In the genomic region with DNA sequence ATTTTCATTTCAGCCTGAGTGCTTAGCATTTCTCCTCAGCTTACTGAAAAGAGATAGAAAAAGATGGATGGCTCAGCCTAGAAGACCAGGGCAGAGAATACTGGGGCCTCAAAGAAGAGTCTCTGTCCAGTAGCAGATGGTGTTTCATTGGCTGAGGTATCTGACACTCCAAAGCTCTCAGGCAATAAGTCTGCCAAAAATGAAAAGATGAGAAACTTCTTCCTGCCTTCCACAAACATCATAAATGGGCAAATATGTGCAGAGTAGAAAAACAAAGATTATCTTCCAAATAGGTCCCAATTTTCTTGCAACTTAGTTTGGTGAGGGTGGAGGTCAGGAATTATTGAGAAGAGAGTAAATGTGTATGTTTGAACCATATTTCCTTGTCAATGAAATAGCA, we compare ENCODE assay signal across 22 cellular contexts.
DNase-seq lines count a peak whose midpoint lies in the region; ATAC-seq and TF ChIP-seq lines count a peak whose summit lies in the region.
"Had no signal": no experiment of that assay in that cellular context is flagged by ENCODE, and none has a peak within 500 bp of the region (broad histone marks: within the 10 kb centered on the region; RNA-seq: fewer than 3 reads in every experiment).

No MANE protein-coding gene starts in this region.

- no peaks in the 10 kb centered on the region for H3K27me3 Mint-ChIP-seq in stimulated activated naive B cell treated with anti-CD40 and anti-IgM and Interleukin-4, amounts not matched to agents 10 μg/mL and 1 μg/mL and 100 μg/mL, for 72 hours
- H3K27me3 Mint-ChIP-seq in H9 (ENCODE audit: low read depth), result peaks cover 5% of the 10 kb centered on the region; the same call in 1 of the 2 replicates
- H3K27me3 Mint-ChIP-seq: activated CD8-positive, alpha-beta T cell treated with anti-CD3 and anti-CD28 coated beads for 36 hours; stimulated activated naive CD8-positive, alpha-beta T cell treated with anti-CD3 and anti-CD28 coated beads, Interleukin-15, Interleukin-2, amounts not matched to agents 100 ng/mL and 50 ng/mL, for 24 hours had no signal

- no peak overlapping the region for H2AFZ ChIP-seq in H9 (ENCODE audit: low read length)
- H2AFZ ChIP-seq: parathyroid adenoma had no signal

- no peak overlapping the region for H3K9ac ChIP-seq in skeletal muscle satellite cell (ENCODE audit: low read depth, low read length)
- H3K9ac ChIP-seq in H9 (ENCODE audit: extremely low read depth, insufficient read length, low read length), result no peak overlapping the region
- H3K9ac ChIP-seq: BLaER1, parathyroid adenoma had no signal

- H3K27ac Mint-ChIP-seq in stimulated activated naive B cell treated with anti-CD40 and anti-IgM and Interleukin-4, amounts not matched to agents 10 μg/mL and 1 μg/mL and 100 μg/mL, for 72 hours, result no peak overlapping the region
- H3K27ac Mint-ChIP-seq in H9, result no peak overlapping the region
- H3K27ac Mint-ChIP-seq: activated CD8-positive, alpha-beta T cell treated with anti-CD3 and anti-CD28 coated beads for 36 hours; stimulated activated naive CD8-positive, alpha-beta T cell treated with anti-CD3 and anti-CD28 coated beads, Interleukin-15, Interleukin-2, amounts not matched to agents 100 ng/mL and 50 ng/mL, for 24 hours had no signal

- no peaks in the 10 kb centered on the region for H3K79me2 ChIP-seq in H9 (ENCODE audit: insufficient read depth, low read length)
- H3K79me2 ChIP-seq: parathyroid adenoma had no signal

- no peaks in the 10 kb centered on the region for H3K4me1 Mint-ChIP-seq in stimulated activated naive B cell treated with anti-CD40 and anti-IgM and Interleukin-4, amounts not matched to agents 10 μg/mL and 1 μg/mL and 100 μg/mL, for 72 hours
- H3K4me1 Mint-ChIP-seq in H9, result peaks cover 25 to 39% of the 10 kb centered on the region in 2 experiments

- no peak overlapping the region for H3K14ac ChIP-seq in H9 (ENCODE audit: insufficient read depth, low read length)

- H2BK120ac ChIP-seq in H9 (ENCODE audit: low read depth, low read length, poor library complexity, severe bottlenecking), result no peak overlapping the region

- peaks cover 32% of the 10 kb centered on the region for H3K4me1 ChIP-seq in skeletal muscle satellite cell (ENCODE audit: control insufficient read depth, insufficient read depth, low read length)
- peaks cover 12% of the 10 kb centered on the region; the same call in 1 of the 2 replicates for H3K4me1 ChIP-seq in H9 (ENCODE audit: insufficient read depth, low read length)
- H3K4me1 ChIP-seq: colonic mucosa, parathyroid adenoma, spleen had no signal

- H3K18ac ChIP-seq in H9 (ENCODE audit: insufficient read length, low read depth, low read length), result no peak overlapping the region

- no peak overlapping the region for H2BK20ac ChIP-seq in H9 (ENCODE audit: low read depth, low read length, poor library complexity, severe bottlenecking)

- H3K27ac ChIP-seq in H9 (ENCODE audit: insufficient read length, low read depth, low read length), result no peak overlapping the region
- H3K27ac ChIP-seq: BLaER1, colonic mucosa, parathyroid adenoma, spleen, thoracic aorta had no signal

- H4K91ac ChIP-seq in H9 (ENCODE audit: insufficient read length, low read depth, low read length), result no peak overlapping the region

- no peaks in the 10 kb centered on the region for H3K79me1 ChIP-seq in H9 (ENCODE audit: insufficient read depth, low read depth, low read length, poor library complexity, severe bottlenecking)

- peaks cover 3% of the 10 kb centered on the region for H3K27me3 ChIP-seq in skeletal muscle satellite cell (ENCODE audit: control insufficient read depth, insufficient read depth, low read length)
- H3K27me3 ChIP-seq in H9 (ENCODE audit: insufficient read depth, low read length), result no peaks in the 10 kb centered on the region
- H3K27me3 ChIP-seq: BLaER1, colonic mucosa, spleen had no signal

- H3K56ac ChIP-seq in H9 (ENCODE audit: insufficient read length, low read depth, low read length), result no peak overlapping the region

- peaks cover 6 to 10% of the 10 kb centered on the region in 2 donors for H3K9me3 Mint-ChIP-seq in stimulated activated naive B cell treated with anti-CD40 and anti-IgM and Interleukin-4, amounts not matched to agents 10 μg/mL and 1 μg/mL and 100 μg/mL, for 72 hours
- H3K9me3 Mint-ChIP-seq in H9, result no peaks in the 10 kb centered on the region
- H3K9me3 Mint-ChIP-seq: activated CD8-positive, alpha-beta T cell treated with anti-CD3 and anti-CD28 coated beads for 36 hours; neural crest cell; stimulated activated naive CD8-positive, alpha-beta T cell treated with anti-CD3 and anti-CD28 coated beads, Interleukin-15, Interleukin-2, amounts not matched to agents 100 ng/mL and 50 ng/mL, for 24 hours had no signal

- H3K9me3 ChIP-seq in skeletal muscle satellite cell (replicated peaks; ENCODE audit: low read length) (no peaks in the 10 kb centered on the region), H9 (ENCODE audit: control insufficient read depth, low read depth, low read length) (no peaks in the 10 kb centered on the region)
- H3K9me3 ChIP-seq: BLaER1, colonic mucosa, spleen, thoracic aorta had no signal

- no peaks in the 10 kb centered on the region for H3K23me2 ChIP-seq in H9 (ENCODE audit: insufficient read length, low read depth, low read length, poor library complexity, severe bottlenecking)

- no peaks in the 10 kb centered on the region for H3K36me3 ChIP-seq in skeletal muscle satellite cell (ENCODE audit: insufficient read depth, low read length)
- H3K36me3 ChIP-seq: BLaER1, colonic mucosa, spleen, thoracic aorta had no signal

- no peak for ATAC-seq in stimulated activated naive B cell treated with anti-CD40 and anti-IgM and Interleukin-4, amounts not matched to agents 10 μg/mL and 1 μg/mL and 100 μg/mL, for 72 hours (replicated peaks)
- ATAC-seq: activated CD8-positive, alpha-beta T cell treated with anti-CD3 and anti-CD28 coated beads for 36 hours had no signal

- peak overlapping the region; percentile 58 for H3K4me2 ChIP-seq in skeletal muscle satellite cell (ENCODE audit: low read length)
- no peak overlapping the region for H3K4me2 ChIP-seq in H9 (ENCODE audit: insufficient read depth, insufficient read length, low read length)

- H4K8ac ChIP-seq in H9 (replicated peaks; ENCODE audit: insufficient read length, low read depth, low read length), result no peak overlapping the region

- no peak overlapping the region for H3K4me3 ChIP-seq in fibroblast of villous mesenchyme (ENCODE audit: low read depth, low read length)
- no peak overlapping the region for H3K4me3 ChIP-seq in skeletal muscle satellite cell (ENCODE audit: low read length)
- H3K4me3 ChIP-seq: BLaER1, colonic mucosa, spleen, thoracic aorta had no signal

- H3K36me3 Mint-ChIP-seq in stimulated activated naive B cell treated with anti-CD40 and anti-IgM and Interleukin-4, amounts not matched to agents 10 μg/mL and 1 μg/mL and 100 μg/mL, for 72 hours, result peaks cover 3% of the 10 kb centered on the region in 2 donors
- 0 out of 7 replicates have a peak, but pooled peaks cover 0 to 2% (median 0%) of the 10 kb centered on the region in 3 experiments for H3K36me3 Mint-ChIP-seq in H9 (ENCODE audit: insufficient read depth in 1 of 3, low read depth in 3 of 3)

- H4K5ac ChIP-seq in H9 (ENCODE audit: insufficient read length, low read depth, low read length), result no peak overlapping the region

- H2AK5ac ChIP-seq in H9 (ENCODE audit: insufficient read length, low read length), result no peak overlapping the region

- H2BK5ac ChIP-seq in H9 (ENCODE audit: insufficient read length, low read length), result no peak overlapping the region

- no peak for TF ChIP-seq CTCF in fibroblast of villous mesenchyme (IDR thresholded peaks at IDR 0.05; ENCODE audit: insufficient read depth, low read depth, low read length)
- no peak for TF ChIP-seq CTCF in H9 (conservative IDR thresholded peaks at IDR 0.05)

- H3K23ac ChIP-seq in H9 (ENCODE audit: insufficient read length, low read depth, low read length), result no peak overlapping the region

- no peak overlapping the region for H3T11ph ChIP-seq in H9 (ENCODE audit: low read length)

- no peak overlapping the region for H2BK12ac ChIP-seq in H9 (ENCODE audit: insufficient read length, low read depth, low read length)

- DNase-seq in EL, result peak; percentile 46
- peak; percentile 41 for DNase-seq in RPMI7951 (ENCODE audit: low read depth)
- DNase-seq in fibroblast of villous mesenchyme (ENCODE audit: low read depth), result peak; percentile 40
- no peak for DNase-seq in NCI-H2171 treated with DMSO at 0.1 percent for 48 hours (lab: John Stamatoyannopoulos, UW)
- DNase-seq in stimulated activated naive B cell treated with anti-CD40 and anti-IgM and Interleukin-4, amounts not matched to agents 10 μg/mL and 1 μg/mL and 100 μg/mL, for 72 hours, result no peak
- no peak for DNase-seq in H9
- DNase-seq: activated CD8-positive, alpha-beta T cell treated with anti-CD3 and anti-CD28 coated beads for 36 hours; activated naive CD4-positive, alpha-beta T cell treated with anti-CD3 and anti-CD28 coated beads, Interleukin-2, amount 50 U/mL, for 16 hours; amygdala; colonic mucosa; effector CD4-positive, alpha-beta T cell; MV-4-11; NCI-H1436; NCI-H2081 treated with DMSO at 0.1 percent for 48 hours; spleen; stimulated activated CD4-positive, alpha-beta T cell treated with anti-CD3 and anti-CD28 coated beads, Interleukin-2, amount 100 ng/mL, for 24 hours had no signal

- no peak overlapping the region for H3K4me3 Mint-ChIP-seq in stimulated activated naive B cell treated with anti-CD40 and anti-IgM and Interleukin-4, amounts not matched to agents 10 μg/mL and 1 μg/mL and 100 μg/mL, for 72 hours
- no peak overlapping the region for H3K4me3 Mint-ChIP-seq in H9
- H3K4me3 Mint-ChIP-seq: activated CD8-positive, alpha-beta T cell treated with anti-CD3 and anti-CD28 coated beads for 36 hours; neural crest cell; stimulated activated naive CD8-positive, alpha-beta T cell treated with anti-CD3 and anti-CD28 coated beads, Interleukin-15, Interleukin-2, amounts not matched to agents 100 ng/mL and 50 ng/mL, for 24 hours had no signal

- no peak overlapping the region for H3K4ac ChIP-seq in H9 (ENCODE audit: low read depth, low read length)

- no peak overlapping the region for H2BK15ac ChIP-seq in H9 (ENCODE audit: low read depth, low read length)

- H4K20me1 ChIP-seq in H9 (ENCODE audit: control insufficient read depth, insufficient read depth, insufficient read length), result no peaks in the 10 kb centered on the region
- H4K20me1 ChIP-seq: BLaER1 had no signal

Comparison
In these comparisons a context has a peak if more than half of its experiments do, and no peak if none do; other contexts are left out.
1. DNase-seq: peak in EL (single experiment), RPMI7951 (single experiment) and fibroblast of villous mesenchyme (single experiment); none in NCI-H2171 treated with DMSO at 0.1 percent for 48 hours (single experiment), stimulated activated naive B cell treated with anti-CD40 and anti-IgM and Interleukin-4, amounts not matched to agents 10 μg/mL and 1 μg/mL and 100 μg/mL, for 72 hours (single experiment) and H9 (single experiment).